In the genomic region with DNA sequence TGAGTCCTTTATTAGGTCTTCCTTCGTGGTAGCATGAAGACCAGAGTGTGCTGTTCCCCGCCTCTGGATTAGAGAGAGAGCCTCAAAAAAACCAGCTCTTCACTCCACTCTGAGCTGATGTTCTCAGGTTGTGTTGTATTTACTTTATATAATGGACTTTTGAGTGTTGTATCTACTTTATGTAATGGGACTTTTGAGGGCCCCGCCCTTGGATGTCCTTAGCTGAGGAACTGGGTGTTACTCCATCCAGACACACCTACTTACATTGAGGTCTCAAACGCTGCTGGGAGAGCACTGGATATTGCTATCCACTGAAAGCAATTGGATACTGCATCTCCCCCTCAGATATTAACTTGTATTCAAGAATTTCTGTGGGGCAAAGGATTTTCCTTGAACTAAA, we compare ENCODE assay signal across 14 cellular contexts.
DNase-seq lines count a peak whose midpoint lies in the region; ATAC-seq lines count a peak whose summit lies in the region.
"Had no signal": no experiment of that assay in that cellular context is flagged by ENCODE, and none has a peak within 500 bp of the region (broad histone marks: within the 10 kb centered on the region; RNA-seq: fewer than 3 reads in every experiment).

No MANE protein-coding gene starts in this region.

- H3K9me3 ChIP-seq in mucosa of rectum (ENCODE audit: control insufficient read depth in 2 of 2, low read length in 2 of 2) = no peaks in the 10 kb centered on the region
- H3K9me3 ChIP-seq: stomach had no signal

- H3K36me3 ChIP-seq in mucosa of rectum (ENCODE audit: control insufficient read depth in 2 of 2, insufficient read depth in 2 of 2, low read length in 2 of 2) = no peaks in the 10 kb centered on the region

- H3K27ac Mint-ChIP-seq in stimulated activated naive CD8-positive, alpha-beta T cell treated with anti-CD3 and anti-CD28 coated beads, Interleukin-15, Interleukin-2, amounts not matched to agents 100 ng/mL and 50 ng/mL, for 24 hours = peak overlapping the region; percentile 78
- H3K27ac Mint-ChIP-seq in activated naive CD8-positive, alpha-beta T cell treated with anti-CD3 and anti-CD28 coated beads, Interleukin-2, amount 50 U/mL, for 24 hours = peak overlapping the region; percentile 88

- no peaks in the 10 kb centered on the region for H3K27me3 ChIP-seq in mucosa of rectum (ENCODE audit: control insufficient read depth in 2 of 2, insufficient read depth in 2 of 2, low read length in 2 of 2)
- H3K27me3 ChIP-seq: stomach had no signal

- H3K4me1 ChIP-seq in mucosa of rectum (ENCODE audit: control insufficient read depth in 2 of 2, insufficient read depth in 2 of 2, low read length in 2 of 2) = peaks cover 11 to 41% of the 10 kb centered on the region in 2 donors

- peak overlapping the region in 1 of 2 donors; percentile 21 for H3K4me3 ChIP-seq in mucosa of rectum (ENCODE audit: low read length in 2 of 2)
- H3K4me3 ChIP-seq: stomach had no signal

- H3K27ac ChIP-seq in mucosa of rectum (ENCODE audit: low read depth in 2 of 2, low read length in 2 of 2) = peak overlapping the region; percentile 77 to 87
- H3K27ac ChIP-seq: RWPE1 had no signal

- H3K27me3 Mint-ChIP-seq in stimulated activated naive CD8-positive, alpha-beta T cell treated with anti-CD3 and anti-CD28 coated beads, Interleukin-15, Interleukin-2, amounts not matched to agents 100 ng/mL and 50 ng/mL, for 24 hours = no peaks in the 10 kb centered on the region
- no peaks in the 10 kb centered on the region for H3K27me3 Mint-ChIP-seq in activated naive CD8-positive, alpha-beta T cell treated with anti-CD3 and anti-CD28 coated beads, Interleukin-2, amount 50 U/mL, for 24 hours

- H3K4me3 Mint-ChIP-seq in stimulated activated naive CD8-positive, alpha-beta T cell treated with anti-CD3 and anti-CD28 coated beads, Interleukin-15, Interleukin-2, amounts not matched to agents 100 ng/mL and 50 ng/mL, for 24 hours = peak overlapping the region; percentile 57
- H3K4me3 Mint-ChIP-seq in activated naive CD8-positive, alpha-beta T cell treated with anti-CD3 and anti-CD28 coated beads, Interleukin-2, amount 50 U/mL, for 24 hours = peak overlapping the region; percentile 66

- peak overlapping the region in 1 of 2 donors; percentile 37 for H3K9ac ChIP-seq in mucosa of rectum (ENCODE audit: low read depth in 1 of 2, low read length in 2 of 2)

- no peak for DNase-seq in stimulated activated naive CD8-positive, alpha-beta T cell treated with anti-CD3 and anti-CD28 coated beads, Interleukin-15, Interleukin-2, amounts not matched to agents 100 U/mL and 50 U/mL, for 24 hours
- no peak for DNase-seq in activated naive CD8-positive, alpha-beta T cell treated with anti-CD3 and anti-CD28 coated beads, Interleukin-2, amount 50 U/mL, for 24 hours
- DNase-seq in NCI-H446 treated with DMSO at 0.1 percent for 48 hours (lab: John Stamatoyannopoulos, UW) (no peak), GM19238 (ENCODE audit: insufficient read length, low spot score) (no peak), NCI-H1694 treated with DMSO at 0.1 percent for 48 hours (lab: John Stamatoyannopoulos, UW) (no peak)
- DNase-seq: KG1, mammary epithelial cell, NCI-H146, NCI-H526 had no signal

- no peak for ATAC-seq in stimulated activated naive CD8-positive, alpha-beta T cell treated with anti-CD3 and anti-CD28 coated beads, Interleukin-15, Interleukin-2, amounts not matched to agents 100 U/mL and 50 U/mL, for 24 hours
- no peak for ATAC-seq in activated naive CD8-positive, alpha-beta T cell treated with anti-CD3 and anti-CD28 coated beads, Interleukin-2, amount 50 U/mL, for 24 hours
- ATAC-seq in GM21381 (IDR thresholded peaks at IDR 0.05; ENCODE audit: unreplicated experiment) = no peak

- peaks cover 18% of the 10 kb centered on the region for H3K36me3 Mint-ChIP-seq in stimulated activated naive CD8-positive, alpha-beta T cell treated with anti-CD3 and anti-CD28 coated beads, Interleukin-15, Interleukin-2, amounts not matched to agents 100 ng/mL and 50 ng/mL, for 24 hours (ENCODE audit: low read depth)
- H3K36me3 Mint-ChIP-seq in activated naive CD8-positive, alpha-beta T cell treated with anti-CD3 and anti-CD28 coated beads, Interleukin-2, amount 50 U/mL, for 24 hours (ENCODE audit: low read depth) = peaks cover 17% of the 10 kb centered on the region

- no peaks in the 10 kb centered on the region for H3K9me3 Mint-ChIP-seq in stimulated activated naive CD8-positive, alpha-beta T cell treated with anti-CD3 and anti-CD28 coated beads, Interleukin-15, Interleukin-2, amounts not matched to agents 100 ng/mL and 50 ng/mL, for 24 hours
- no peaks in the 10 kb centered on the region for H3K9me3 Mint-ChIP-seq in activated naive CD8-positive, alpha-beta T cell treated with anti-CD3 and anti-CD28 coated beads, Interleukin-2, amount 50 U/mL, for 24 hours

- H3K4me1 Mint-ChIP-seq in stimulated activated naive CD8-positive, alpha-beta T cell treated with anti-CD3 and anti-CD28 coated beads, Interleukin-15, Interleukin-2, amounts not matched to agents 100 ng/mL and 50 ng/mL, for 24 hours (ENCODE audit: low read depth) = peaks cover 75% of the 10 kb centered on the region
- H3K4me1 Mint-ChIP-seq in activated naive CD8-positive, alpha-beta T cell treated with anti-CD3 and anti-CD28 coated beads, Interleukin-2, amount 50 U/mL, for 24 hours = peaks cover 79% of the 10 kb centered on the region
